In the genomic region with DNA sequence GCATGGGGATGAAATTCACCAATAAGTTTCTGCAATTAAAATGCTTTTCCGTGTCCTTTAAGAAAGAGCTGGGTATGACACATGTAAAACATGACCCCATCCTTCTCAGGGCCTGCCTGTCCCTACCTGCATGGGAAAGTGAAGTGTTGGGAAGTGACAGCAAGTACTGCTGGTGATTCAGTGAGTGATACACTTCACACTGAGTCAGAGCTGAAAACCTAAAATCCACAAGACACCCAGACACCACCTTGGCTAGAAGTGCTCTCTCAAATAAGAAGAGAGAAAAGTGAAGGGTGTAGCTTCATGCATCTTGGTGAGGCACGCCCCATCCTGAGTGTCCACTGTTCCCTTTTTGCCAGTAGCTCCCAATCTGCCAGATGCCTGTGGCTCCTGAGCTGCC, we compare ENCODE assay signal across 18 cellular contexts. TPM values are rescaled to one million over a fixed set of nuclear protein-coding genes. Genes with fewer than 3 reads are reported as not detected.
A peak's percentile ranks its signal among the peaks of the same experiment; 100 is the strongest.
DNase-seq lines count a peak whose midpoint lies in the region; ATAC-seq and TF ChIP-seq lines count a peak whose summit lies in the region.
"Had no signal": no experiment of that assay in that cellular context is flagged by ENCODE, and none has a peak within 500 bp of the region (broad histone marks: within the 10 kb centered on the region; RNA-seq: fewer than 3 reads in every experiment).

No MANE protein-coding gene starts in this region.

- H3K27me3 ChIP-seq in brain microvascular endothelial cell (replicated peaks): no peaks in the 10 kb centered on the region
- H3K27me3 ChIP-seq in effector memory CD4-positive, alpha-beta T cell (replicated peaks; ENCODE audit: control insufficient read depth, insufficient read depth, low read length, poor library complexity, severe bottlenecking): no peaks in the 10 kb centered on the region
- H3K27me3 ChIP-seq: esophagus muscularis mucosa, spleen had no signal

- H3K9me3 ChIP-seq in effector memory CD4-positive, alpha-beta T cell (ENCODE audit: control insufficient read depth, low read length): no peaks in the 10 kb centered on the region
- H3K9me3 ChIP-seq: esophagus muscularis mucosa, spleen, thoracic aorta had no signal

- H3K4me3 ChIP-seq in brain microvascular endothelial cell (ENCODE audit: low read depth, low read length): no peak overlapping the region
- no peak overlapping the region for H3K4me3 ChIP-seq in effector memory CD4-positive, alpha-beta T cell (ENCODE audit: insufficient read depth, low read depth, low read length, poor library complexity, severe bottlenecking)
- H3K4me3 ChIP-seq: esophagus muscularis mucosa, lung, spleen, thoracic aorta had no signal

- no peak for TF ChIP-seq CTCF in brain microvascular endothelial cell (IDR thresholded peaks at IDR 0.05; ENCODE audit: low read depth, low read length, missing control alignments)

- peak overlapping the region; percentile 90 for H3K27ac Mint-ChIP-seq in activated T-helper 17 cell treated with anti-CD3 and anti-CD28 coated beads, Interleukin-2, amount 50 U/mL, for 72 hours

- DNase-seq in NK-92 treated with Interleukin-12 subunit alpha and Interleukin-12 subunit beta, amount 100 ng/mL, for 24 hours (lab: John Stamatoyannopoulos, UW): peak; percentile 15
- DNase-seq in NK-92 (lab: John Stamatoyannopoulos, UW; ENCODE audit: unreplicated experiment) (no peak), HT1080 (ENCODE audit: low read depth) (peak; percentile 61), kidney tubule cell (ENCODE audit: low spot score) (peak; percentile 74), brain microvascular endothelial cell (no peak), GDM1 (lab: John Stamatoyannopoulos, UW) (no peak)
- no peak for DNase-seq in effector memory CD4-positive, alpha-beta T cell
- DNase-seq: 8988T, caudate nucleus, Karpas-422, NCI-H1930, NCI-H748 treated with DMSO at 0.1 percent for 48 hours, Right ventricle myocardium superior, spleen had no signal

- no peaks in the 10 kb centered on the region for H3K9me3 Mint-ChIP-seq in activated T-helper 17 cell treated with anti-CD3 and anti-CD28 coated beads, Interleukin-2, amount 50 U/mL, for 72 hours

- H3K36me3 ChIP-seq in brain microvascular endothelial cell (replicated peaks): peaks cover 40% of the 10 kb centered on the region
- peaks cover 32% of the 10 kb centered on the region for H3K36me3 ChIP-seq in effector memory CD4-positive, alpha-beta T cell (ENCODE audit: control insufficient read depth, insufficient read depth, low read length)

- H3K36me3 Mint-ChIP-seq in activated T-helper 17 cell treated with anti-CD3 and anti-CD28 coated beads, Interleukin-2, amount 50 U/mL, for 72 hours (ENCODE audit: low read depth): peaks cover 68% of the 10 kb centered on the region

- no peak overlapping the region for H3K27ac ChIP-seq in brain microvascular endothelial cell
- no peak overlapping the region for H3K27ac ChIP-seq in effector memory CD4-positive, alpha-beta T cell (ENCODE audit: insufficient read depth, low read length, poor library complexity, severe bottlenecking)
- H3K27ac ChIP-seq: esophagus muscularis mucosa, thoracic aorta had no signal

- ATAC-seq in activated T-helper 17 cell treated with anti-CD3 and anti-CD28 coated beads, Interleukin-2, amount 50 U/mL, for 72 hours (replicated peaks): peak; percentile 78

- peaks cover 36% of the 10 kb centered on the region for H3K4me1 Mint-ChIP-seq in activated T-helper 17 cell treated with anti-CD3 and anti-CD28 coated beads, Interleukin-2, amount 50 U/mL, for 72 hours

- no peaks in the 10 kb centered on the region for H3K27me3 Mint-ChIP-seq in activated T-helper 17 cell treated with anti-CD3 and anti-CD28 coated beads, Interleukin-2, amount 50 U/mL, for 72 hours

- in situ Hi-C loops in brain microvascular endothelial cell (cut with HindIII; ENCODE audit: low pct_ligation_motif_present, low sequenced_read_pairs): no loop called here

- peak overlapping the region; percentile 61 for H3K4me3 Mint-ChIP-seq in activated T-helper 17 cell treated with anti-CD3 and anti-CD28 coated beads, Interleukin-2, amount 50 U/mL, for 72 hours

- peaks cover 20% of the 10 kb centered on the region for H3K4me1 ChIP-seq in effector memory CD4-positive, alpha-beta T cell (ENCODE audit: control insufficient read depth, insufficient read depth, low read length, poor library complexity, severe bottlenecking)

RNA-seq across cellular contexts. Expression of a gene that starts 3.3 kb away (rescaled TPM):
- total RNA-seq in HT1080 (2014; rRNA removed; shearing (Covaris generic)): 12.7 and 16.0 TPM in 2 replicates
- polyA plus RNA-seq in HT1080 (2015; cell fraction: cytosol; rRNA removed): 16.0 and 19.4 TPM in 2 replicates
- 8.2 and 10.1 TPM in 2 replicates for polyA plus RNA-seq in HT1080 (2015; cell fraction: nucleus; rRNA removed)
- 10 to 100 TPM; 11.6 to 12.8 TPM for total RNA-seq in activated T-helper 17 cell treated with anti-CD3 and anti-CD28 coated beads, Interleukin-2, amount 50 U/mL, for 72 hours

Comparison
In these comparisons a context has a peak if more than half of its experiments do, and no peak if none do; other contexts are left out.
1. DNase-seq: peak in NK-92 treated with Interleukin-12 subunit alpha and Interleukin-12 subunit beta, amount 100 ng/mL, for 24 hours (single experiment), HT1080 (single experiment) and kidney tubule cell (single experiment); none in NK-92 (single experiment), brain microvascular endothelial cell (single experiment), effector memory CD4-positive, alpha-beta T cell (0 of 3) and GDM1 (single experiment).